1 cellular context compared by ENCODE assay signal in genomic region chr2:219059725-219060682, GRCh38.
A peak's percentile ranks its signal among the peaks of the same experiment; 100 is the strongest.
TF ChIP-seq lines count a peak whose summit lies in the region.

No MANE protein-coding gene starts in this region.

TF ChIP-seq in HepG2, 621 proteins besides CTCF, POLR2A, EP300 and RAD21 (continued from another document):
- no peak for TF ChIP-seq ZBTB34 (CRISPR knock-in tag; IDR thresholded peaks at IDR 0.05)
- peak; percentile 11; the same call in 1 of the 2 replicates for TF ChIP-seq GABPB1 (CRISPR knock-in tag; IDR thresholded peaks at IDR 0.05)
- TF ChIP-seq REL (CRISPR knock-in tag; conservative IDR thresholded peaks at IDR 0.05): peak; percentile 44; the same call in 1 of the 2 replicates
- TF ChIP-seq ZNF484 (CRISPR knock-in tag; IDR thresholded peaks at IDR 0.05; ENCODE audit: borderline replicate concordance, low read depth): no peak
- TF ChIP-seq HOXA5 (CRISPR knock-in tag; IDR thresholded peaks at IDR 0.05): no peak
- TF ChIP-seq ZNF335 (CRISPR knock-in tag; IDR thresholded peaks at IDR 0.05): no peak
- TF ChIP-seq IRF1 (CRISPR knock-in tag; IDR thresholded peaks at IDR 0.05; ENCODE audit: low read depth): no peak
- no peak for TF ChIP-seq ZNF607 (CRISPR knock-in tag; IDR thresholded peaks at IDR 0.05; ENCODE audit: borderline replicate concordance)
- TF ChIP-seq RORA (CRISPR knock-in tag; IDR thresholded peaks at IDR 0.05): no peak
- TF ChIP-seq SMARCC2 (IDR thresholded peaks at IDR 0.05): no peak
- TF ChIP-seq E2F5 (CRISPR knock-in tag; conservative IDR thresholded peaks at IDR 0.05): no peak
- TF ChIP-seq PITX1 (CRISPR knock-in tag; IDR thresholded peaks at IDR 0.05): peak; percentile 47; the same call in 1 of the 2 replicates
- no peak for TF ChIP-seq NFYB (CRISPR knock-in tag; IDR thresholded peaks at IDR 0.05)
- TF ChIP-seq ZNF777 (CRISPR knock-in tag; IDR thresholded peaks at IDR 0.05): peak; percentile 61
- TF ChIP-seq RNF219 (CRISPR knock-in tag; IDR thresholded peaks at IDR 0.05): no peak
- TF ChIP-seq FOXC1 (CRISPR knock-in tag; IDR thresholded peaks at IDR 0.05; ENCODE audit: borderline replicate concordance): 0 out of 2 replicates have a peak, but pooled peaks have one; percentile 10
- no peak for TF ChIP-seq PATZ1 (CRISPR knock-in tag; IDR thresholded peaks at IDR 0.05)
- TF ChIP-seq CENPT (CRISPR knock-in tag; IDR thresholded peaks at IDR 0.05; ENCODE audit: low read depth): no peak
- TF ChIP-seq ZNF768 (CRISPR knock-in tag; IDR thresholded peaks at IDR 0.05): peak; percentile 10; the same call in 1 of the 2 replicates
- TF ChIP-seq ZNF704 (CRISPR knock-in tag; IDR thresholded peaks at IDR 0.05; ENCODE audit: borderline replicate concordance): no peak; the same call in 1 of the 2 replicates
- 0 out of 2 replicates have a peak, but pooled peaks have one; percentile 32 for TF ChIP-seq ZXDC (CRISPR knock-in tag; IDR thresholded peaks at IDR 0.05)
- no peak for TF ChIP-seq ZNF773 (CRISPR knock-in tag; IDR thresholded peaks at IDR 0.05; ENCODE audit: borderline replicate concordance)
- no peak for TF ChIP-seq HBP1 (CRISPR knock-in tag; IDR thresholded peaks at IDR 0.05; ENCODE audit: low read depth)
- no peak for TF ChIP-seq PRDM10 (CRISPR knock-in tag; IDR thresholded peaks at IDR 0.05; ENCODE audit: low read depth)
- TF ChIP-seq CSRNP2 (CRISPR knock-in tag; conservative IDR thresholded peaks at IDR 0.05; ENCODE audit: low read depth): 0 out of 2 replicates have a peak, but pooled peaks have one; percentile 28
- TF ChIP-seq ZBTB7B (CRISPR knock-in tag; IDR thresholded peaks at IDR 0.05): 0 out of 2 replicates have a peak, but pooled peaks have one; percentile 21
- no peak for TF ChIP-seq ZNF354B (CRISPR knock-in tag; IDR thresholded peaks at IDR 0.05)
- no peak for TF ChIP-seq ARHGAP35 (CRISPR knock-in tag; IDR thresholded peaks at IDR 0.05; ENCODE audit: borderline replicate concordance)
- no peak for TF ChIP-seq CBX1 (IDR thresholded peaks at IDR 0.05; ENCODE audit: low read depth)
- no peak for TF ChIP-seq ZNF660 (CRISPR knock-in tag; IDR thresholded peaks at IDR 0.05; ENCODE audit: borderline replicate concordance, low read depth)
- TF ChIP-seq MYNN (CRISPR knock-in tag; IDR thresholded peaks at IDR 0.05; ENCODE audit: low read depth): no peak
- 0 out of 2 replicates have a peak, but pooled peaks have one; percentile 21 for TF ChIP-seq MXD3 (CRISPR knock-in tag; IDR thresholded peaks at IDR 0.05)
